ENCODE assay signal across 18 cellular contexts in the genomic region with DNA sequence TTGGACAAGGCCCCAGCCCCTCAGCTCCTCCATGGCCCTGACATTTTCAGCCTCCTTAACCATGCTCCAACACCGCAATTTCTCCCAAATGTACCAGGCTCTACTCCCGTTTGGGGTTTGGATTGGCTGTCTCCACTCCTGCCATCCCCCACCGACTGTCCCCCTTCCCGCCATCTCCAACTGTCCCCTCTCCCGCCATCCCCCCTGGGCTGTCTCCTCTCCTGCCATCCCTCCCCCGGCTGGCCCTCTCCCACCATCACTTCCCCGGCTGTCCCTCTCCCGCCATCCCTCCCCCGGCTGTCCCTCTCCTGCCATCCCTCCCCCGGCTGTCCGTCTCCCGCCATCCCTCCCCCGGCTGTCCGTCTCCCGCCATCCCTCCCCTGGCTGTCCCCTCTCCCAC. TPM values are rescaled to one million over a fixed set of nuclear protein-coding genes. Genes with fewer than 3 reads are reported as not detected.
A peak's percentile ranks its signal among the peaks of the same experiment; 100 is the strongest.
DNase-seq lines count a peak whose midpoint lies in the region; TF ChIP-seq lines count a peak whose summit lies in the region.
"Had no signal": no experiment of that assay in that cellular context is flagged by ENCODE, and none has a peak within 500 bp of the region (broad histone marks: within the 10 kb centered on the region; RNA-seq: fewer than 3 reads in every experiment).

No MANE protein-coding gene starts in this region.

- intact Hi-C loops in activated CD4-positive, alpha-beta T cell treated with anti-CD3 and anti-CD28 coated beads, Interleukin-2, amount 10 ng/mL, durations not matched to agents 24 days and 14 days (cut with micrococcal nuclease) = no loop called here

- H2BK12ac ChIP-seq in mesenchymal stem cell (ENCODE audit: low read length in 2 of 2) = no peak overlapping the region

- H3K4me1 ChIP-seq in mesenchymal stem cell (ENCODE audit: control insufficient read depth, insufficient read depth, low read depth, low read length) = peaks cover 27% of the 10 kb centered on the region

- no peaks in the 10 kb centered on the region for H3K27me3 ChIP-seq in mesenchymal stem cell (ENCODE audit: control insufficient read depth in 1 of 2, insufficient read depth in 1 of 2, low read length in 2 of 2)

- no peak overlapping the region for H2BK15ac ChIP-seq in mesenchymal stem cell (ENCODE audit: low read depth, poor library complexity, severe bottlenecking)

- peaks cover 12% of the 10 kb centered on the region for H3K36me3 Mint-ChIP-seq in activated CD4-positive, alpha-beta T cell treated with anti-CD3 and anti-CD28 coated beads, Interleukin-2, amount 10 ng/mL, durations not matched to agents 24 days and 14 days (ENCODE audit: low read depth)

- H4K91ac ChIP-seq in mesenchymal stem cell (ENCODE audit: low read length) = no peak overlapping the region

- H2AFZ ChIP-seq in mesenchymal stem cell (ENCODE audit: low read depth, low read length) = no peak overlapping the region
- H2AFZ ChIP-seq: GM23338 had no signal

- in situ Hi-C loops in GM13977 (cut with MboI; ENCODE audit: low pct_unique_long_range_greater_than_20kb, low sequenced_read_pairs, unreplicated experiment) = no loop called here

- no peak overlapping the region for H3K4ac ChIP-seq in mesenchymal stem cell (ENCODE audit: low read depth in 1 of 2, low read length in 2 of 2)

- H2AK5ac ChIP-seq in mesenchymal stem cell (ENCODE audit: low read length, severe bottlenecking) = no peak overlapping the region

- no peak overlapping the region for H3K4me3 Mint-ChIP-seq in activated CD4-positive, alpha-beta T cell treated with anti-CD3 and anti-CD28 coated beads, Interleukin-2, amount 10 ng/mL, durations not matched to agents 24 days and 14 days
- H3K4me3 Mint-ChIP-seq: CD14-positive monocyte; CD8-positive, alpha-beta T cell had no signal

- H3K27ac ChIP-seq in cingulate gyrus (ENCODE audit: low read depth, low read length) (peak overlapping the region; percentile 19), mesenchymal stem cell (ENCODE audit: low read length, poor library complexity, severe bottlenecking) (no peak overlapping the region), temporal lobe (ENCODE audit: low read depth, low read length) (peak overlapping the region; percentile 30)
- H3K27ac ChIP-seq: 22Rv1 had no signal

- peak overlapping the region; percentile 56 for H3K27ac Mint-ChIP-seq in activated CD4-positive, alpha-beta T cell treated with anti-CD3 and anti-CD28 coated beads, Interleukin-2, amount 10 ng/mL, durations not matched to agents 24 days and 14 days
- H3K27ac Mint-ChIP-seq: CD8-positive, alpha-beta T cell; GM23338 had no signal

- TF ChIP-seq CTCF in GM13977 (IDR thresholded peaks at IDR 0.05; ENCODE audit: extremely low read depth, insufficient read depth, missing control alignments) = no peak

- no peak overlapping the region for H3K23ac ChIP-seq in mesenchymal stem cell (ENCODE audit: low read length in 2 of 2)

- H3K79me1 ChIP-seq in mesenchymal stem cell (replicated peaks; ENCODE audit: low read length, poor library complexity, severe bottlenecking) = peaks cover 20% of the 10 kb centered on the region

- H3K9me3 Mint-ChIP-seq in activated CD4-positive, alpha-beta T cell treated with anti-CD3 and anti-CD28 coated beads, Interleukin-2, amount 10 ng/mL, durations not matched to agents 24 days and 14 days = no peaks in the 10 kb centered on the region
- H3K9me3 Mint-ChIP-seq: CD14-positive monocyte; CD8-positive, alpha-beta T cell; GM23338; H9 had no signal

- no peak overlapping the region for H2BK120ac ChIP-seq in mesenchymal stem cell (ENCODE audit: low read depth, low read length)

- no peaks in the 10 kb centered on the region for H3K9me3 ChIP-seq in mesenchymal stem cell (ENCODE audit: control insufficient read depth, low read length)

- peaks cover 23% of the 10 kb centered on the region for H3K4me1 Mint-ChIP-seq in activated CD4-positive, alpha-beta T cell treated with anti-CD3 and anti-CD28 coated beads, Interleukin-2, amount 10 ng/mL, durations not matched to agents 24 days and 14 days

- DNase-seq in activated CD4-positive, alpha-beta T cell treated with anti-CD3 and anti-CD28 coated beads, Interleukin-2, amount 10 ng/mL, durations not matched to agents 24 days and 14 days = no peak
- DNase-seq in activated CD4-positive, alpha-beta T cell treated with anti-CD3 and anti-CD28 coated beads for 1 hour = no peak
- DNase-seq in mesenchymal stem cell (no peak), GM13977 (ENCODE audit: low spot score) (no peak), DMS53 (lab: John Stamatoyannopoulos, UW) (no peak), kidney tubule cell (ENCODE audit: low spot score) (no peak)
- DNase-seq: CD8-positive, alpha-beta T cell; COR-L47; GF-D8; H9 had no signal

- no peaks in the 10 kb centered on the region for H3K27me3 Mint-ChIP-seq in activated CD4-positive, alpha-beta T cell treated with anti-CD3 and anti-CD28 coated beads, Interleukin-2, amount 10 ng/mL, durations not matched to agents 24 days and 14 days

- H3K9ac ChIP-seq in mesenchymal stem cell (ENCODE audit: low read length) = no peak overlapping the region

- H3K18ac ChIP-seq in mesenchymal stem cell (ENCODE audit: low read depth in 1 of 2, low read length in 2 of 2) = no peak overlapping the region

- no peak overlapping the region for H3K14ac ChIP-seq in mesenchymal stem cell (ENCODE audit: low read length in 2 of 2)

- no peak overlapping the region for H2BK5ac ChIP-seq in mesenchymal stem cell (ENCODE audit: low read depth, low read length, poor library complexity, severe bottlenecking)

- H3K36me3 ChIP-seq in mesenchymal stem cell (ENCODE audit: control insufficient read depth in 1 of 2, insufficient read depth in 2 of 2, low read depth in 1 of 2, low read length in 2 of 2) = peaks cover 3 to 24% of the 10 kb centered on the region in 2 experiments

- peak overlapping the region; percentile 14 for H4K8ac ChIP-seq in mesenchymal stem cell (ENCODE audit: low read length)

- WGBS in mesenchymal stem cell = 97% methylated on average over 14 of the region's 15 CpGs

- no peak overlapping the region for H3K4me3 ChIP-seq in mesenchymal stem cell (ENCODE audit: insufficient read depth in 1 of 2, low read depth in 1 of 2, low read length in 2 of 2)
- H3K4me3 ChIP-seq: GM23338 had no signal

- H3K4me2 ChIP-seq in mesenchymal stem cell (ENCODE audit: low read length, poor library complexity, severe bottlenecking) = no peak overlapping the region
- H3K4me2 ChIP-seq: GM23338 had no signal

RNA-seq across cellular contexts. Expression of a gene that starts 5.4 kb away (rescaled TPM):
- 90.3 and 95.7 TPM in 2 replicates for total RNA-seq in activated CD4-positive, alpha-beta T cell treated with anti-CD3 and anti-CD28 coated beads, Interleukin-2, amount 10 ng/mL, durations not matched to agents 24 days and 14 days
- 37.6 TPM for polyA plus RNA-seq in mesenchymal stem cell (2013, experiment 1 of 2)
- 34.7 TPM for polyA plus RNA-seq in mesenchymal stem cell (2013, experiment 2 of 2)
- 7.1 TPM for total RNA-seq in temporal lobe

RNA-seq across cellular contexts. Expression of a gene that starts 30.8 kb away (rescaled TPM):
- 0.44 and 0.47 TPM in 2 replicates for total RNA-seq in activated CD4-positive, alpha-beta T cell treated with anti-CD3 and anti-CD28 coated beads, Interleukin-2, amount 10 ng/mL, durations not matched to agents 24 days and 14 days
- polyA plus RNA-seq in mesenchymal stem cell (2013, experiment 1 of 2) = 45.5 TPM
- 46.0 TPM for polyA plus RNA-seq in mesenchymal stem cell (2013, experiment 2 of 2)
- 1.7 TPM for total RNA-seq in temporal lobe
- total RNA-seq: HT1080 had no signal
- polyA plus RNA-seq: CD14-positive monocyte had no signal

RNA-seq across cellular contexts. Expression of a gene that starts 50.1 kb away (rescaled TPM):
- not detected in 2 replicates for total RNA-seq in activated CD4-positive, alpha-beta T cell treated with anti-CD3 and anti-CD28 coated beads, Interleukin-2, amount 10 ng/mL, durations not matched to agents 24 days and 14 days
- not detected for polyA plus RNA-seq in mesenchymal stem cell (2013, experiment 1 of 2)
- not detected for polyA plus RNA-seq in mesenchymal stem cell (2013, experiment 2 of 2)
- total RNA-seq in temporal lobe = not detected
- total RNA-seq: A673; CD8-positive, alpha-beta T cell; HT1080 had no signal
- polyA plus RNA-seq: BJ, CD14-positive monocyte had no signal

RNA-seq across cellular contexts. Expression of a gene that starts 53.0 kb away (rescaled TPM):
- total RNA-seq in activated CD4-positive, alpha-beta T cell treated with anti-CD3 and anti-CD28 coated beads, Interleukin-2, amount 10 ng/mL, durations not matched to agents 24 days and 14 days = 0.23 and 0.26 TPM in 2 replicates
- polyA plus RNA-seq in mesenchymal stem cell (2013, experiment 1 of 2) = 0.12 TPM
- 0.10 TPM for polyA plus RNA-seq in mesenchymal stem cell (2013, experiment 2 of 2)
- total RNA-seq in temporal lobe = 0.49 TPM
- total RNA-seq: CD8-positive, alpha-beta T cell; HT1080 had no signal
- polyA plus RNA-seq: CD14-positive monocyte had no signal

RNA-seq across cellular contexts. Expression of a gene that starts 58.7 kb away (rescaled TPM):
- 0.21 TPM in 1 of 2 replicates, not detected in the other for total RNA-seq in activated CD4-positive, alpha-beta T cell treated with anti-CD3 and anti-CD28 coated beads, Interleukin-2, amount 10 ng/mL, durations not matched to agents 24 days and 14 days
- polyA plus RNA-seq in mesenchymal stem cell (2013, experiment 1 of 2) = not detected
- polyA plus RNA-seq in mesenchymal stem cell (2013, experiment 2 of 2) = not detected
- not detected for total RNA-seq in temporal lobe
- total RNA-seq: A673; CD8-positive, alpha-beta T cell; HT1080 had no signal
- polyA plus RNA-seq: BJ, CD14-positive monocyte had no signal

Comparison
In these comparisons a context has a peak if more than half of its experiments do, and no peak if none do; other contexts are left out.
1. RNA of a gene that starts 5.4 kb away (total RNA-seq): 90.3 to 95.7 TPM in activated CD4-positive, alpha-beta T cell treated with anti-CD3 and anti-CD28 coated beads, Interleukin-2, amount 10 ng/mL, durations not matched to agents 24 days and 14 days; 7.1 TPM in temporal lobe (single experiment); every median in the first group is over 10 times any median in the second.